ENCODE assay signal across 9 cellular contexts in genomic region chr15:31228980-31229826, GRCh38.
A peak's percentile ranks its signal among the peaks of the same experiment; 100 is the strongest.
DNase-seq lines count a peak whose midpoint lies in the region; ATAC-seq and TF ChIP-seq lines count a peak whose summit lies in the region.
"Had no signal": no experiment of that assay in that cellular context is flagged by ENCODE, and none has a peak within 500 bp of the region (broad histone marks: within the 10 kb centered on the region; RNA-seq: fewer than 3 reads in every experiment).

No MANE protein-coding gene starts in this region.

- intact Hi-C loops in ascending aorta (cut with DNase I), result no loop called here

- TF ChIP-seq CTCF in lung (IDR thresholded peaks at IDR 0.05; ENCODE audit: control extremely low read depth, extremely low read depth), result no peak
- TF ChIP-seq CTCF in ascending aorta (IDR thresholded peaks at IDR 0.05), result no peak

- H3K27me3 ChIP-seq in lung (ENCODE audit: control insufficient read depth, insufficient read depth) (no peaks in the 10 kb centered on the region), ascending aorta (no peaks in the 10 kb centered on the region)

- H3K27ac ChIP-seq in lung (ENCODE audit: low read depth in 1 of 2, low read length in 1 of 2) (peak overlapping the region in 1 of 2 donors; percentile 14), ascending aorta (no peak overlapping the region)

- H3K4me3 ChIP-seq in lung (no peak overlapping the region), ascending aorta (no peak overlapping the region)

- H3K4me1 ChIP-seq in lung (ENCODE audit: control insufficient read depth in 2 of 2, insufficient read depth in 2 of 2, low read length in 2 of 2) (peaks cover 0 to 4% of the 10 kb centered on the region in 2 donors), ascending aorta (peaks cover 0 to 4% of the 10 kb centered on the region in 2 donors)

- ATAC-seq in GM18519 (IDR thresholded peaks at IDR 0.05; ENCODE audit: low FRiP score, unreplicated experiment) (peak; percentile 43), GM21529 (IDR thresholded peaks at IDR 0.05; ENCODE audit: unreplicated experiment) (peak; percentile 60), lung (ENCODE audit: insufficient read depth, low FRiP score) (peak; percentile 73)

- DNase-seq in HuH-7 (ENCODE audit: low spot score) (peak; percentile 58), lung (ENCODE audit: low spot score) (peak; percentile 51), NCI-H526 treated with DMSO at 0.1 percent for 48 hours (lab: John Stamatoyannopoulos, UW) (no peak), OCI-M1 (lab: John Stamatoyannopoulos, UW) (no peak), ascending aorta (ENCODE audit: low spot score in 2 of 2) (no peak)
- DNase-seq in stimulated activated CD8-positive, alpha-beta memory T cell treated with anti-CD3 and anti-CD28 coated beads, Interleukin-4, amount 100 ng/mL, for 48 hours, result no peak
- DNase-seq: NCI-H1105 had no signal

- H3K9me3 ChIP-seq in lung (ENCODE audit: control insufficient read depth in 2 of 2, insufficient read depth in 1 of 2, low read length in 1 of 2), result no peaks in the 10 kb centered on the region
- no peaks in the 10 kb centered on the region for H3K9me3 ChIP-seq in ascending aorta

- 74 to 86% methylated on average over 8 of the region's 8 CpGs for WGBS in lung, 2 donors

- no peaks in the 10 kb centered on the region for H3K36me3 ChIP-seq in lung (ENCODE audit: control insufficient read depth in 2 of 2, insufficient read depth in 2 of 2, low read length in 2 of 2)
- no peaks in the 10 kb centered on the region for H3K36me3 ChIP-seq in ascending aorta

Comparison
In these comparisons a context has a peak if more than half of its experiments do, and no peak if none do; other contexts are left out.
1. DNase-seq: peak in HuH-7 (single experiment) and lung (single experiment); none in NCI-H526 treated with DMSO at 0.1 percent for 48 hours (single experiment), OCI-M1 (single experiment), stimulated activated CD8-positive, alpha-beta memory T cell treated with anti-CD3 and anti-CD28 coated beads, Interleukin-4, amount 100 ng/mL, for 48 hours (single experiment) and ascending aorta (0 of 2).
2. Peak in every context shown above with its lines, with median percentiles within 50 percentile points of each other: ATAC-seq.